In genomic region chr5:14669415-14669814, GRCh38 we compare ENCODE assay signal across 2 cellular contexts.
TF ChIP-seq lines count a peak whose summit lies in the region.

No MANE protein-coding gene starts in this region.

TF ChIP-seq in HepG2, 621 proteins besides CTCF, POLR2A, EP300 and RAD21:
- peak; percentile 24; the same call in 1 of the 2 replicates for TF ChIP-seq ZNF121 (CRISPR knock-in tag; IDR thresholded peaks at IDR 0.05)
- TF ChIP-seq ZNF558 (CRISPR knock-in tag; IDR thresholded peaks at IDR 0.05; ENCODE audit: borderline replicate concordance): no peak

TF ChIP-seq in GM12878, 131 proteins besides CTCF, POLR2A, EP300 and RAD21:
- TF ChIP-seq CHD4 (IDR thresholded peaks at IDR 0.05) (no peak), RUNX3 (IDR thresholded peaks at IDR 0.05; ENCODE audit: low read length) (0 out of 2 replicates have a peak, but pooled peaks have one; percentile 7), E2F8 (IDR thresholded peaks at IDR 0.05; ENCODE audit: low read depth, partially characterized antibody) (no peak)
